Comparison of ENCODE assay signal across 23 cellular contexts in the genomic region with DNA sequence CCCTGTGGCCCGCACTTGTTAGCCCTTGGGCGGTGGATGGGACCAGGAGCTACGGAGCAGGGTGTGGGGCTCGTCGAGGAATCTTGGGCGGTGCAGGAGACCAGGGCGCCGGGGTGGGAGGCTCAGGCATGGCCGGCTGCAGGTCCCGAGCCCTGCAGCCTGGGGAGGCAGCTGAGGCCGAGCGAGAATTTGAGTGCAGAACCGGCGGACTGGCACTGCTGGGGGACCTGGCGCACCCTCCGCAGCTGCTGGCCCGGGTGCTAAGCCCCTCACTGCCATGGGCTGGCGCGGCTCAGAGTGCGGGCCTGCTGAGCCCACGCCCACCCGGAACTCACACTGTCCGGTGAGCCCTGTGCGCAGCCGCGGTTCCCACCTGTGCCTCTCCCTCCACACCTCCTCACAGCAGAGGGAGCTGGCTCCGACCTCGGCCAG.
"Had no signal": no experiment of that assay in that cellular context is flagged by ENCODE, and none has a peak within 500 bp of the region (broad histone marks: within the 10 kb centered on the region; RNA-seq: fewer than 3 reads in every experiment).

No MANE protein-coding gene starts in this region.

- ATAC-seq: activated CD4-positive, CD25-positive, alpha-beta regulatory T cell treated with anti-CD3 and anti-CD28 coated beads, Interleukin-2, amount 50 U/mL, for 24 hours; activated CD8-positive, alpha-beta T cell treated with anti-CD3 and anti-CD28 coated beads, Interleukin-2, amount 10 ng/mL, durations not matched to agents 7 days and 5 days; activated naive CD4-positive, alpha-beta T cell treated with anti-CD3 and anti-CD28 coated beads, Interleukin-2, amount 50 U/mL, for 72 hours; activated naive CD8-positive, alpha-beta T cell treated with anti-CD3 and anti-CD28 coated beads, Interleukin-2, amount 50 U/mL, for 24 hours; Panc1; SK-N-SH treated with all-trans-retinoic acid at 6 μM for 48 hours had no signal

- H3K27ac ChIP-seq: SJSA1 had no signal

- H3K4me1 ChIP-seq: SJSA1 had no signal

- H3K27me3 ChIP-seq: SJSA1 had no signal

- DNase-seq: activated CD4-positive, alpha-beta T cell treated with anti-CD3 and anti-CD28 coated beads for 4 hours; activated CD8-positive, alpha-beta memory T cell treated with anti-CD3 and anti-CD28 coated beads, Interleukin-2, amount 50 U/mL, for 48 hours; activated CD8-positive, alpha-beta T cell treated with anti-CD3 and anti-CD28 coated beads, Interleukin-2, amount 10 ng/mL, durations not matched to agents 7 days and 5 days; activated naive CD8-positive, alpha-beta T cell treated with anti-CD3 and anti-CD28 coated beads, Interleukin-2, amount 50 U/mL, for 24 hours; activated T-cell treated with anti-CD3 and anti-CD28 coated beads, Interleukin-2, amount 50 U/mL, for 1 hour; amniotic stem cell; IMR-90; Kasumi-1; KBM-7; NCI-H1105 treated with DMSO at 0.1 percent for 48 hours; NCI-H1436 treated with DMSO at 0.1 percent for 48 hours; NCI-H187; NCI-H2081; NCI-H510A treated with DMSO at 0.1 percent for 48 hours; NCI-H69; NK-92 treated with Interleukin-12 subunit alpha and Interleukin-12 subunit beta, amount 100 ng/mL, for 24 hours; OCI-M1; Right ventricle myocardium superior had no signal

- H3K36me3 ChIP-seq: SJSA1 had no signal

- H3K4me3 ChIP-seq: SJSA1 had no signal

- H3K9me3 ChIP-seq: SJSA1 had no signal
